ENCODE assay signal across 21 cellular contexts in the genomic region with DNA sequence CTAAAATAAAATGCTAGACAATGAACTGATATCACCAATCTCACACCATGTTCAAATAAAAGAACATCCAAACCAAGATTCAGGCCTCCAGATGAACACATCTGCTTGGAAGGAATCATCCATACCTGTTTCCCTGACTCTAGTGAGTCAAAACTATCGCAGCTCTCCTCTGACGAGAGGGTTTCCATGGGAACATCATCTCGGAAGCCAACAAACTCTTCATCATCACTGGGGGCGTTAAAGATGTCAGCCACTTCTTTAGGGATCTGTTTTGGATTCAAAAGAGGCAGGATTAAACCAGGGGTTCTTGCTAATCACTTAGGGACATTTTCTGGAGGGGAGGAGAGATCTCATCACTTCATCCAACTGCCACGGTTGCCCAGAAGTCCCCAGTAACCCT.
"Had no signal": no experiment of that assay in that cellular context is flagged by ENCODE, and none has a peak within 500 bp of the region (broad histone marks: within the 10 kb centered on the region; RNA-seq: fewer than 3 reads in every experiment).

No MANE protein-coding gene starts in this region.

- H3K27me3 Mint-ChIP-seq: activated CD4-positive, alpha-beta memory T cell treated with anti-CD3 and anti-CD28 coated beads, Interleukin-2, amount 10 ng/mL, durations not matched to agents 7 days and 5 days; activated naive CD8-positive, alpha-beta T cell treated with anti-CD3 and anti-CD28 coated beads, Interleukin-2, amount 50 U/mL, for 24 hours; brain; stimulated activated naive CD8-positive, alpha-beta T cell treated with anti-CD3 and anti-CD28 coated beads, Interleukin-15, amount 100 ng/mL, for 72 hours had no signal

- H3K9me3 Mint-ChIP-seq: activated CD4-positive, alpha-beta memory T cell treated with anti-CD3 and anti-CD28 coated beads, Interleukin-2, amount 10 ng/mL, durations not matched to agents 7 days and 5 days; endodermal cell; nephron progenitor cell; stimulated activated effector memory CD8-positive, alpha-beta T cell treated with anti-CD3 and anti-CD28 coated beads, Interleukin-12 subunit alpha, Interleukin-12 subunit beta, amount 100 ng/mL, for 72 hours; stimulated activated naive CD8-positive, alpha-beta T cell treated with anti-CD3 and anti-CD28 coated beads, Interleukin-15, amount 100 ng/mL, for 72 hours had no signal

- H3K4me3 ChIP-seq: heart right ventricle, mucosa of descending colon, tibial artery had no signal

- ATAC-seq: activated naive CD8-positive, alpha-beta T cell treated with anti-CD3 and anti-CD28 coated beads, Interleukin-2, amount 50 U/mL, for 24 hours; heart right ventricle; left cardiac atrium; mucosa of descending colon; sciatic nerve; stimulated activated effector memory CD8-positive, alpha-beta T cell treated with anti-CD3 and anti-CD28 coated beads, Interleukin-12 subunit alpha, Interleukin-12 subunit beta, amount 100 ng/mL, for 72 hours; stimulated activated naive CD8-positive, alpha-beta T cell treated with anti-CD3 and anti-CD28 coated beads, Interleukin-15, amount 100 ng/mL, for 72 hours had no signal

- H3K4me3 Mint-ChIP-seq: activated CD4-positive, alpha-beta memory T cell treated with anti-CD3 and anti-CD28 coated beads, Interleukin-2, amount 10 ng/mL, durations not matched to agents 7 days and 5 days; activated naive CD8-positive, alpha-beta T cell treated with anti-CD3 and anti-CD28 coated beads, Interleukin-2, amount 50 U/mL, for 24 hours; brain; endodermal cell; nephron progenitor cell; stimulated activated effector memory CD8-positive, alpha-beta T cell treated with anti-CD3 and anti-CD28 coated beads, Interleukin-12 subunit alpha, Interleukin-12 subunit beta, amount 100 ng/mL, for 72 hours; stimulated activated naive CD8-positive, alpha-beta T cell treated with anti-CD3 and anti-CD28 coated beads, Interleukin-15, amount 100 ng/mL, for 72 hours had no signal

- H3K27me3 ChIP-seq: heart right ventricle, tibial artery had no signal

- H3K27ac ChIP-seq: heart right ventricle, tibial artery had no signal

- H3K27ac Mint-ChIP-seq: activated CD4-positive, alpha-beta memory T cell treated with anti-CD3 and anti-CD28 coated beads, Interleukin-2, amount 10 ng/mL, durations not matched to agents 7 days and 5 days; activated naive CD8-positive, alpha-beta T cell treated with anti-CD3 and anti-CD28 coated beads, Interleukin-2, amount 50 U/mL, for 24 hours; endodermal cell; nephron progenitor cell; stimulated activated effector memory CD8-positive, alpha-beta T cell treated with anti-CD3 and anti-CD28 coated beads, Interleukin-12 subunit alpha, Interleukin-12 subunit beta, amount 100 ng/mL, for 72 hours; stimulated activated naive CD8-positive, alpha-beta T cell treated with anti-CD3 and anti-CD28 coated beads, Interleukin-15, amount 100 ng/mL, for 72 hours had no signal

- DNase-seq: activated CD4-positive, alpha-beta memory T cell treated with anti-CD3 and anti-CD28 coated beads, Interleukin-2, amount 10 ng/mL, durations not matched to agents 7 days and 5 days; activated CD4-positive, alpha-beta T cell treated with anti-CD3 and anti-CD28 coated beads for 48 hours; activated gamma-delta T cell; activated naive CD4-positive, alpha-beta T cell treated with anti-CD3 and anti-CD28 coated beads, Interleukin-2, amount 50 U/mL, for 16 hours; activated naive CD8-positive, alpha-beta T cell treated with anti-CD3 and anti-CD28 coated beads, Interleukin-2, amount 50 U/mL, for 24 hours; cortex of kidney; endodermal cell; heart right ventricle; left cardiac atrium; mesenchymal stem cell; mucosa of descending colon; nephron progenitor cell; occipital lobe; small intestine; stimulated activated CD4-positive, alpha-beta T cell treated with anti-CD3 and anti-CD28 coated beads, Interleukin-2, amount 100 ng/mL, for 24 hours; stimulated activated naive CD8-positive, alpha-beta T cell treated with anti-CD3 and anti-CD28 coated beads, Interleukin-15, amount 100 ng/mL, for 72 hours; T1000; tibial artery had no signal

- H3K4me1 Mint-ChIP-seq: activated CD4-positive, alpha-beta memory T cell treated with anti-CD3 and anti-CD28 coated beads, Interleukin-2, amount 10 ng/mL, durations not matched to agents 7 days and 5 days; activated naive CD8-positive, alpha-beta T cell treated with anti-CD3 and anti-CD28 coated beads, Interleukin-2, amount 50 U/mL, for 24 hours; stimulated activated effector memory CD8-positive, alpha-beta T cell treated with anti-CD3 and anti-CD28 coated beads, Interleukin-12 subunit alpha, Interleukin-12 subunit beta, amount 100 ng/mL, for 72 hours had no signal
